Comparison of ENCODE assay signal across 8 cellular contexts in the genomic region with DNA sequence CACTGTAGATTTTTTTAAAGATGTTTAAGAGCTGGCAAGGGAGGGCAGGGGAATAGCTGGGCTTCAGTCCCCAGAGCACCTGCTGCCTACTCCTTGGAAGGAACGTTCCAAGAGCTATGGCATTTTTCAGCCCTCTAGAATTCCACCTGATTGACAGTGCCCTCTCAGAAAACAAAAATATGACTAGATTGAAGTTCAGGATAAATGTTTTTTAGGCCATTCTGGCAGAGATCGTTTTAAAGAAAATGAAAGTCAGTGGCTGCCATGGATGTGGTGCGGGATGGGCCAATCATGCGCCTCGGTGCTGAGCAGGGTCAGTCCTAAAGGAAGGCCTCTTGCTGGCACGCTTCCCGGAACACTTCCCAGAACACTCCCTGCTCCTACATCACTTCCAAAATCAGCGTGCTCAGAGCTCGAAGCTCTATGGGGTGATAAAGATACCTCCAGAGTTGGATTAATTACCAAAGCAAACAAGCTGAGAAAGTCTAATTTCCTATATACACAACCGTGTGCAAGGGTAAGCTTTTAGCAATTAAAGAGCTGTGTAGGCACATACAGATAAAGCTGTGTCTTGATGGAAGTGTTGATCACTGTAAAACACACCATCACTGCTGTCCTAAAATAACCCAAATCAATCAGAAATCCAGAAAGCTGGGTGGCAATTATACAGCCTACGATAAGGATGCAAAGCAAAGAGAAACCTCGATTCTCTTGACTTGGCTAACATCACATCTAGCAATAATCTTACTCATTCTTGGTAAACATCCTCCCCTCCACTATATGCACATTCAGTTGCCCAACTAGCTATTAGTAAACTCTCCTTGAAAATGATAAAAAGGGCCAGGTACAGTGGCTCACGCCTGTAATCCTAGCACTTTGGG. TPM values are rescaled to one million over a fixed set of nuclear protein-coding genes. Genes with fewer than 3 reads are reported as not detected.
DNase-seq lines count a peak whose midpoint lies in the region; ATAC-seq and TF ChIP-seq lines count a peak whose summit lies in the region.

No MANE protein-coding gene starts in this region.

- intact Hi-C loops in thyroid gland (cut with DNase I) = no loop called here

- TF ChIP-seq CTCF in astrocyte of the spinal cord (IDR thresholded peaks at IDR 0.05; ENCODE audit: low read depth, low read length) (no peak), thyroid gland (IDR thresholded peaks at IDR 0.05) (no peak)

- in situ Hi-C loops in astrocyte of the spinal cord (cut with HindIII; ENCODE audit: low sequenced_read_pairs) = no loop called here

- H3K27ac ChIP-seq in thyroid gland = peak overlapping the region; percentile 55 to 74 (median 61)

- peak; percentile 73 to 91 (median 74) for DNase-seq in NCI-H1417 (lab: John Stamatoyannopoulos, UW)
- DNase-seq in astrocyte of the spinal cord (ENCODE audit: low read depth, low spot score) = peak; percentile 69
- peak; percentile 78 for DNase-seq in left lobe of liver (ENCODE audit: low spot score)
- peak; percentile 94 to 95 for DNase-seq in thyroid gland
- no peak for DNase-seq in AML-193 (lab: John Stamatoyannopoulos, UW)
- no peak for DNase-seq in NCI-H526 treated with DMSO at 0.1 percent for 48 hours (lab: John Stamatoyannopoulos, UW)
- DNase-seq in activated T-cell treated with anti-CD3 and anti-CD28 coated beads, Interleukin-2, amount 50 U/mL, for 48 hours = no peak
- DNase-seq in middle frontal gyrus (ENCODE audit: extremely low spot score, low spot score) = no peak

- no peaks in the 10 kb centered on the region for H3K9me3 ChIP-seq in thyroid gland

- no peaks in the 10 kb centered on the region for H3K27me3 ChIP-seq in thyroid gland

- ATAC-seq in left lobe of liver = peak; percentile 88

- 31 to 32% methylated on average over 12 to 13 of the region's 13 CpGs for WGBS in thyroid gland, 2 donors

- peaks cover 6 to 23% of the 10 kb centered on the region in 2 donors for H3K4me1 ChIP-seq in thyroid gland

- H3K36me3 ChIP-seq in thyroid gland = no peaks in the 10 kb centered on the region

- no peak for TF ChIP-seq POLR2A in thyroid gland (IDR thresholded peaks at IDR 0.05)

- peak overlapping the region; percentile 8 for H3K4me3 ChIP-seq in astrocyte of the spinal cord (ENCODE audit: low read depth, low read length)
- no peak overlapping the region for H3K4me3 ChIP-seq in thyroid gland (replicated peaks in 1 of 3)

RNA-seq across cellular contexts. Expression of a gene that starts 34.6 kb away (rescaled TPM):
- 9.3 TPM for total RNA-seq in left lobe of liver
- total RNA-seq in thyroid gland = 100 to 1,000 TPM in 2 of 4 donors, 10 to 100 TPM in 2; 37.2 to 223 (median 106) TPM

Comparison
In these comparisons a context has a peak if more than half of its experiments do, and no peak if none do; other contexts are left out.
1. DNase-seq: peak in NCI-H1417 (3 of 3), astrocyte of the spinal cord (single experiment), left lobe of liver (single experiment) and thyroid gland (2 of 2); none in AML-193 (0 of 2), NCI-H526 treated with DMSO at 0.1 percent for 48 hours (single experiment), activated T-cell treated with anti-CD3 and anti-CD28 coated beads, Interleukin-2, amount 50 U/mL, for 48 hours (0 of 2) and middle frontal gyrus (single experiment).